8 cellular contexts compared by ENCODE assay signal in the genomic region with DNA sequence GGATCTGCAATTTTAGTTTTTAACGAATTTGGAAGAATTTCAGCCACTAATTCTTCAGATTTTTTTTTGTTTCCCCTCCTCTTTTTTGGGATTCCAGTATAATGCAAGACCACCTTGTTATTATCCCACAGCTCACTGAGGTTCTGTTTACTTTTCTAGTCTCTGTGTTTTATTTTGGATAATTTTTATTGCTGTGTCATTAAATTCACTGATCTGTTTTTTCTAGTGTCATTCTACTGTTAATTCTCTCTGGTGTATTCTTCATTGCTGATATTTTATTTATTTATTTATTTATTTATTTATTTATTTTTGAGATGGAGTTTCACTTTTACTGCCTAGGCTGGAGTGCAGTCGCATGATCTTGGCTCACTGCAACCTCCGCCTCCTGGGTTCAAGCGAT.
"Had no signal": no experiment of that assay in that cellular context is flagged by ENCODE, and none has a peak within 500 bp of the region (broad histone marks: within the 10 kb centered on the region; RNA-seq: fewer than 3 reads in every experiment).

No MANE protein-coding gene starts in this region.

- H3K4me3 ChIP-seq: GM12878 had no signal

- ATAC-seq: GM12878 had no signal

- DNase-seq: GDM1, GF-D8 had no signal

- FAIRE-seq: G401.6, GM12878, GM12891, GM12892, GM18507, GM19239 had no signal
